In genomic region chr17:2282297-2282873, GRCh38 we compare ENCODE assay signal across 1 cellular context.
A peak's percentile ranks its signal among the peaks of the same experiment; 100 is the strongest.
TF ChIP-seq lines count a peak whose summit lies in the region.

No MANE protein-coding gene starts in this region.

TF ChIP-seq in K562, 482 proteins besides CTCF, POLR2A, EP300 and RAD21 (continues in another document):
- TF ChIP-seq HEY1 (CRISPR knock-in tag; IDR thresholded peaks at IDR 0.05; ENCODE audit: borderline replicate concordance) (no peak), MIER1 (IDR thresholded peaks at IDR 0.05; ENCODE audit: low read depth) (no peak), DNMT1 (IDR thresholded peaks at IDR 0.05) (no peak), ZFPM2 (CRISPR knock-in tag; IDR thresholded peaks at IDR 0.05) (no peak), SMARCA4 (IDR thresholded peaks at IDR 0.05) (peak; percentile 25; the same call in 1 of the 2 replicates), E2F5 (CRISPR knock-in tag; IDR thresholded peaks at IDR 0.05) (no peak), SAP30 (IDR thresholded peaks at IDR 0.05; ENCODE audit: borderline replicate concordance, insufficient read depth, low read depth, low read length, poor library complexity, severe bottlenecking) (no peak), BCL6 (CRISPR knock-in tag; IDR thresholded peaks at IDR 0.05) (no peak), ZNF592 (IDR thresholded peaks at IDR 0.05) (peak; percentile 47; the same call in 1 of the 2 replicates), PCBP1 (IDR thresholded peaks at IDR 0.05; ENCODE audit: low read depth, low read length, poor library complexity, severe bottlenecking) (no peak), ZNF384 (IDR thresholded peaks at IDR 0.05; ENCODE audit: low read depth, low read length) (peak; percentile 98), THRAP3 (IDR thresholded peaks at IDR 0.05; ENCODE audit: borderline replicate concordance) (no peak), E2F4 (CRISPR knock-in tag; IDR thresholded peaks at IDR 0.05; ENCODE audit: low read depth) (no peak), ZNF75A (CRISPR knock-in tag; IDR thresholded peaks at IDR 0.05) (no peak), ZNF24 (IDR thresholded peaks at IDR 0.05) (no peak), TRIM24 (IDR thresholded peaks at IDR 0.05) (peak; percentile 29 to 35; a peak in 1 of 4 replicates), RFX5 (IDR thresholded peaks at IDR 0.05; ENCODE audit: low read depth, low read length) (no peak), KLF1 (tag; IDR thresholded peaks at IDR 0.05) (no peak), BHLHE40 (IDR thresholded peaks at IDR 0.05; ENCODE audit: low read length) (no peak), ADNP (tag; IDR thresholded peaks at IDR 0.05) (no peak), ZMIZ1 (IDR thresholded peaks at IDR 0.05; ENCODE audit: low read depth in 2 of 2, low read length in 2 of 2) (no peak), HDAC2 (IDR thresholded peaks at IDR 0.05) (no peak), CREBBP (IDR thresholded peaks at IDR 0.05; ENCODE audit: low read depth, low read length) (no peak), ETV1 (tag; conservative IDR thresholded peaks at IDR 0.05; ENCODE audit: low read depth) (0 out of 2 replicates have a peak, but pooled peaks have one; percentile 16), ATF6 (CRISPR knock-in tag; IDR thresholded peaks at IDR 0.05) (no peak), GABPB1 (CRISPR knock-in tag; IDR thresholded peaks at IDR 0.05) (no peak), NCOR1 (IDR thresholded peaks at IDR 0.05) (no peak), ZNF584 (CRISPR knock-in tag; IDR thresholded peaks at IDR 0.05; ENCODE audit: low read depth) (peak; percentile 78; the same call in 1 of the 2 replicates), IRF9 (tag; IDR thresholded peaks at IDR 0.05) (peak; percentile 63; the same call in 1 of the 2 replicates), JUND (IDR thresholded peaks at IDR 0.05; ENCODE audit: borderline replicate concordance, low read depth, low read length) (peak; percentile 56; the same call in 1 of the 2 replicates), JUND (tag; IDR thresholded peaks at IDR 0.05; ENCODE audit: borderline replicate concordance, low read depth, low read length) (no peak), FIP1L1 (IDR thresholded peaks at IDR 0.05; ENCODE audit: low read depth, low read length, poor library complexity, severe bottlenecking) (no peak), NRF1 (conservative IDR thresholded peaks at IDR 0.05 in 1 of 2, IDR thresholded peaks at IDR 0.05 in 1 of 2) (no peak), HDGF (IDR thresholded peaks at IDR 0.05) (no peak), ZNF589 (CRISPR knock-in tag; IDR thresholded peaks at IDR 0.05; ENCODE audit: low read depth) (peak; percentile 90), TAF1 (IDR thresholded peaks at IDR 0.05; ENCODE audit: control insufficient read depth, extremely low read depth, insufficient read depth, low read length, severe bottlenecking) (no peak), THAP7 (CRISPR knock-in tag; IDR thresholded peaks at IDR 0.05) (no peak), MAZ (CRISPR knock-in tag; conservative IDR thresholded peaks at IDR 0.05 in 1 of 2, IDR thresholded peaks at IDR 0.05 in 1 of 2) (no peak), KHSRP (IDR thresholded peaks at IDR 0.05) (no peak), ATF2 (CRISPR knock-in tag; IDR thresholded peaks at IDR 0.05) (no peak), NFIC (IDR thresholded peaks at IDR 0.05) (no peak), CHCHD3 (CRISPR knock-in tag; IDR thresholded peaks at IDR 0.05) (no peak), SMAD1 (IDR thresholded peaks at IDR 0.05; ENCODE audit: low read depth, low read length, partially characterized antibody) (no peak), CBX5 (IDR thresholded peaks at IDR 0.05; ENCODE audit: borderline replicate concordance, low read depth) (no peak), STAT5B (CRISPR knock-in tag; IDR thresholded peaks at IDR 0.05) (no peak)
- TF ChIP-seq, protein P1, sequence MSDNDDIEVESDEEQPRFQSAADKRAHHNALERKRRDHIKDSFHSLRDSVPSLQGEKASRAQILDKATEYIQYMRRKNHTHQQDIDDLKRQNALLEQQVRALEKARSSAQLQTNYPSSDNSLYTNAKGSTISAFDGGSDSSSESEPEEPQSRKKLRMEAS (CRISPR knock-in tag; IDR thresholded peaks at IDR 0.05) = no peak
- TF ChIP-seq, protein P2, sequence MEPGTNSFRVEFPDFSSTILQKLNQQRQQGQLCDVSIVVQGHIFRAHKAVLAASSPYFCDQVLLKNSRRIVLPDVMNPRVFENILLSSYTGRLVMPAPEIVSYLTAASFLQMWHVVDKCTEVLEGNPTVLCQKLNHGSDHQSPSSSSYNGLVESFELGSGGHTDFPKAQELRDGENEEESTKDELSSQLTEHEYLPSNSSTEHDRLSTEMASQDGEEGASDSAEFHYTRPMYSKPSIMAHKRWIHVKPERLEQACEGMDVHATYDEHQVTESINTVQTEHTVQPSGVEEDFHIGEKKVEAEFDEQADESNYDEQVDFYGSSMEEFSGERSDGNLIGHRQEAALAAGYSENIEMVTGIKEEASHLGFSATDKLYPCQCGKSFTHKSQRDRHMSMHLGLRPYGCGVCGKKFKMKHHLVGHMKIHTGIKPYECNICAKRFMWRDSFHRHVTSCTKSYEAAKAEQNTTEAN (CRISPR knock-in tag; IDR thresholded peaks at IDR 0.05) = no peak
